Comparison of ENCODE assay signal across 22 cellular contexts in genomic region chr3:110654820-110655522, GRCh38.
"Had no signal": no experiment of that assay in that cellular context is flagged by ENCODE, and none has a peak within 500 bp of the region (broad histone marks: within the 10 kb centered on the region; RNA-seq: fewer than 3 reads in every experiment).

No MANE protein-coding gene starts in this region.

- H3K4me3 Mint-ChIP-seq: activated CD4-positive, alpha-beta memory T cell treated with anti-CD3 and anti-CD28 coated beads, Interleukin-2, amount 10 ng/mL, durations not matched to agents 7 days and 5 days; activated CD4-positive, alpha-beta T cell treated with anti-CD3 and anti-CD28 coated beads for 36 hours; activated naive CD8-positive, alpha-beta T cell treated with anti-CD3 and anti-CD28 coated beads for 36 hours; activated T-cell treated with anti-CD3 and anti-CD28 coated beads, Interleukin-2, amount 50 U/mL, for 72 hours; central memory CD8-positive, alpha-beta T cell; natural killer cell; T-helper 1 cell treated with Interleukin-12 subunit alpha and Interleukin-12 subunit beta and Interleukin-4 antibody, amounts not matched to agents 30 μg/mL and 1 μg/mL, for 36 hours had no signal

- H3K4me2 ChIP-seq: smooth muscle cell had no signal

- H3K9me3 Mint-ChIP-seq: activated T-cell treated with anti-CD3 and anti-CD28 coated beads, Interleukin-2, amount 50 U/mL, for 72 hours; central memory CD8-positive, alpha-beta T cell; T-helper 1 cell treated with Interleukin-12 subunit alpha and Interleukin-12 subunit beta and Interleukin-4 antibody, amounts not matched to agents 30 μg/mL and 1 μg/mL, for 36 hours had no signal

- H3K4me1 ChIP-seq: prostate gland, suprapubic skin had no signal

- H3K27me3 Mint-ChIP-seq: activated CD4-positive, alpha-beta memory T cell treated with anti-CD3 and anti-CD28 coated beads, Interleukin-2, amount 10 ng/mL, durations not matched to agents 7 days and 5 days; activated CD4-positive, alpha-beta T cell treated with anti-CD3 and anti-CD28 coated beads for 36 hours; central memory CD8-positive, alpha-beta T cell had no signal

- H3K4me3 ChIP-seq: prostate gland, smooth muscle cell, suprapubic skin, upper lobe of left lung had no signal

- H3K4me1 Mint-ChIP-seq: activated CD4-positive, alpha-beta memory T cell treated with anti-CD3 and anti-CD28 coated beads, Interleukin-2, amount 10 ng/mL, durations not matched to agents 7 days and 5 days; activated CD4-positive, alpha-beta T cell treated with anti-CD3 and anti-CD28 coated beads for 36 hours; activated naive CD8-positive, alpha-beta T cell treated with anti-CD3 and anti-CD28 coated beads for 36 hours; central memory CD8-positive, alpha-beta T cell; natural killer cell had no signal

- H3K9me3 ChIP-seq: prostate gland, suprapubic skin, upper lobe of left lung had no signal

- H3K27ac Mint-ChIP-seq: activated CD4-positive, alpha-beta memory T cell treated with anti-CD3 and anti-CD28 coated beads, Interleukin-2, amount 10 ng/mL, durations not matched to agents 7 days and 5 days; activated CD4-positive, alpha-beta T cell treated with anti-CD3 and anti-CD28 coated beads for 36 hours; activated naive CD8-positive, alpha-beta T cell treated with anti-CD3 and anti-CD28 coated beads for 36 hours; activated T-cell treated with anti-CD3 and anti-CD28 coated beads, Interleukin-2, amount 50 U/mL, for 72 hours; natural killer cell; T-helper 1 cell treated with Interleukin-12 subunit alpha and Interleukin-12 subunit beta and Interleukin-4 antibody, amounts not matched to agents 30 μg/mL and 1 μg/mL, for 36 hours had no signal

- H3K36me3 Mint-ChIP-seq: activated naive CD8-positive, alpha-beta T cell treated with anti-CD3 and anti-CD28 coated beads for 36 hours; natural killer cell had no signal

- H3K27me3 ChIP-seq: brain microvascular endothelial cell, suprapubic skin, upper lobe of left lung had no signal

- DNase-seq: activated CD4-positive, alpha-beta memory T cell treated with anti-CD3 and anti-CD28 coated beads, Interleukin-2, amount 10 ng/mL, durations not matched to agents 7 days and 5 days; activated CD4-positive, alpha-beta T cell treated with anti-CD3 and anti-CD28 coated beads for 36 hours; activated CD8-positive, alpha-beta memory T cell treated with anti-CD3 and anti-CD28 coated beads, Interleukin-2, amount 50 U/mL, for 4 hours; activated gamma-delta T cell; activated naive CD8-positive, alpha-beta T cell treated with anti-CD3 and anti-CD28 coated beads for 36 hours; activated T-cell treated with anti-CD3 and anti-CD28 coated beads, Interleukin-2, amount 50 U/mL, for 72 hours; brain microvascular endothelial cell; effector memory CD4-positive, alpha-beta T cell; foreskin fibroblast; glutamatergic neuron; mammary epithelial cell; natural killer cell; right cardiac atrium; stimulated activated CD4-positive, alpha-beta T cell treated with anti-CD3 and anti-CD28 coated beads, Interleukin-4, amount 100 ng/mL, for 4 hours; stimulated activated CD8-positive, alpha-beta memory T cell treated with anti-CD3 and anti-CD28 coated beads, Interleukin-4, amount 100 ng/mL, for 48 hours; stimulated activated naive CD8-positive, alpha-beta T cell treated with anti-CD3 and anti-CD28 coated beads, Interleukin-15, Interleukin-2, amounts not matched to agents 100 U/mL and 50 U/mL, for 24 hours; upper lobe of left lung had no signal

- H3K36me3 ChIP-seq: brain microvascular endothelial cell, prostate gland, suprapubic skin, upper lobe of left lung had no signal

- H3K27ac ChIP-seq: brain microvascular endothelial cell, prostate gland, suprapubic skin, upper lobe of left lung had no signal
